Comparison of ENCODE assay signal across 22 cellular contexts in the genomic region with DNA sequence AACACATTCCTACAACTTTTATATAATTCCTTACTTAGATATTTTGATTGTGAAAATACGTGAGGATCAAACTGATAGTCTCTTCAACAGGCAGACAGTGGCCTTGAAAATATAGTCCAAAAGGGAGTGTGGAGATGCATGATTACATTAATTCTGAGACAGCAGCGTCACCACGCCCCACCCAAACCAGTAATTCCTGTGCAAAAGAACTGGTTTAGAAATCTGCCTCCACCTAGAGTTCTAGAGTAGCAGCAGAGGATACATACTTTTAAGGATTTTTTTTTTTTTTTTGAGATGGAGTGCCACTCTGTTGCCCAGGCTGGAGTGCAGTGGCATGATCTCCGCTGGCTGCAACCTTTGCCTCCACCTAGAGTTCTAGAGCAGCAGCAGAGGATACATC. TPM values are rescaled to one million over a fixed set of nuclear protein-coding genes. Genes with fewer than 3 reads are reported as not detected.
DNase-seq lines count a peak whose midpoint lies in the region; ATAC-seq, FAIRE-seq and TF ChIP-seq lines count a peak whose summit lies in the region.
"Had no signal": no experiment of that assay in that cellular context is flagged by ENCODE, and none has a peak within 500 bp of the region (broad histone marks: within the 10 kb centered on the region; RNA-seq: fewer than 3 reads in every experiment).

No MANE protein-coding gene starts in this region.

- TF ChIP-seq RAD21 in K562 (CRISPR knock-in tag; conservative IDR thresholded peaks at IDR 0.05 in 1 of 2, IDR thresholded peaks at IDR 0.05 in 1 of 2): no peak

- H3K27me3 Mint-ChIP-seq in MCF 10A (ENCODE audit: insufficient read depth, unreplicated experiment): no peaks in the 10 kb centered on the region

- no peak overlapping the region for H3K18ac ChIP-seq in mesenchymal stem cell (ENCODE audit: low read depth in 1 of 2, low read length in 2 of 2)

- DNase-seq in MCF 10A (ENCODE audit: unreplicated experiment) (peak; percentile 54), breast epithelium (ENCODE audit: low spot score in 2 of 2) (no peak), K562 (ENCODE audit: extremely low read depth in 1 of 4, low spot score in 3 of 4) (peak in 2 of 4 experiments; percentile 16 to 26), mesenchymal stem cell (no peak), ureter (ENCODE audit: low spot score) (peak; percentile 57), DMS153 treated with DMSO at 0.1 percent for 48 hours (lab: John Stamatoyannopoulos, UW; ENCODE audit: unreplicated experiment) (no peak), esophagus muscularis mucosa (ENCODE audit: extremely low spot score) (no peak), glomerular visceral epithelial cell (ENCODE audit: extremely low spot score) (no peak)
- DNase-seq: activated CD4-positive, CD25-positive, alpha-beta regulatory T cell; activated effector memory CD4-positive, alpha-beta T cell treated with anti-CD3 and anti-CD28 coated beads, Interleukin-2, amount 50 U/mL, for 16 hours; amygdala; CD8-positive, alpha-beta memory T cell; effector memory CD4-positive, alpha-beta T cell; EL; MV-4-11; NCI-H187 treated with DMSO at 0.1 percent for 48 hours; NCI-H345; retina; stimulated activated CD4-positive, alpha-beta T cell treated with anti-CD3 and anti-CD28 coated beads, Interleukin-15, amount 100 ng/mL, for 24 hours; stimulated activated naive CD8-positive, alpha-beta T cell treated with anti-CD3 and anti-CD28 coated beads, Interleukin-15, Interleukin-2, amounts not matched to agents 100 U/mL and 50 U/mL, for 24 hours had no signal

- H3K36me3 ChIP-seq in breast epithelium: no peaks in the 10 kb centered on the region
- H3K36me3 ChIP-seq in K562 (ENCODE audit: control insufficient read depth, insufficient read depth, low read length): peaks cover 8% of the 10 kb centered on the region; the same call in 1 of the 3 replicates
- H3K36me3 ChIP-seq in mesenchymal stem cell (ENCODE audit: control insufficient read depth in 1 of 2, insufficient read depth in 2 of 2, low read depth in 1 of 2, low read length in 2 of 2): peaks cover 4 to 18% of the 10 kb centered on the region in 2 experiments
- H3K36me3 ChIP-seq in esophagus muscularis mucosa: peaks cover 0 to 8% (median 5%) of the 10 kb centered on the region in 4 donors

- H3K4me1 ChIP-seq in breast epithelium: peaks cover 0 to 8% of the 10 kb centered on the region in 2 donors
- peaks cover 5% of the 10 kb centered on the region in 2 experiments; a peak in 4 of 5 replicates for H3K4me1 ChIP-seq in K562 (replicated peaks in 1 of 2; ENCODE audit: control insufficient read depth in 2 of 2, insufficient read depth in 2 of 2, low read length in 2 of 2)
- H3K4me1 ChIP-seq in mesenchymal stem cell (ENCODE audit: control insufficient read depth, insufficient read depth, low read depth, low read length): peaks cover 2% of the 10 kb centered on the region
- peaks cover 26 to 38% (median 33%) of the 10 kb centered on the region in 4 donors for H3K4me1 ChIP-seq in esophagus muscularis mucosa

- no peak overlapping the region for H2BK15ac ChIP-seq in mesenchymal stem cell (ENCODE audit: low read depth, poor library complexity, severe bottlenecking)

- in situ Hi-C loops in K562 (cut with MboI): no loop called here

- no peak overlapping the region for H2BK120ac ChIP-seq in mesenchymal stem cell (ENCODE audit: low read depth, low read length)

- H3K4me2 ChIP-seq in K562 (ENCODE audit: insufficient read depth, low read length) (no peak overlapping the region), mesenchymal stem cell (ENCODE audit: low read length, poor library complexity, severe bottlenecking) (no peak overlapping the region)

- H3K9me3 ChIP-seq in breast epithelium: no peaks in the 10 kb centered on the region
- no peaks in the 10 kb centered on the region for H3K9me3 ChIP-seq in K562 (replicated peaks; ENCODE audit: control insufficient read depth, insufficient read depth, low read depth, low read length)
- no peaks in the 10 kb centered on the region for H3K9me3 ChIP-seq in mesenchymal stem cell (ENCODE audit: control insufficient read depth, low read length)
- H3K9me3 ChIP-seq in esophagus muscularis mucosa: no peaks in the 10 kb centered on the region

- peaks cover 22% of the 10 kb centered on the region for H3K4me1 Mint-ChIP-seq in MCF 10A (ENCODE audit: insufficient read depth, unreplicated experiment)

- TF ChIP-seq CTCF in MCF 10A (IDR thresholded peaks at IDR 0.05; ENCODE audit: unreplicated experiment): no peak
- TF ChIP-seq CTCF in breast epithelium (IDR thresholded peaks at IDR 0.05): no peak
- no peak for TF ChIP-seq CTCF in K562 (IDR thresholded peaks at IDR 0.05 in 2 of 3, conservative IDR thresholded peaks at IDR 0.05 in 1 of 3; ENCODE audit: insufficient read depth in 2 of 3, low read depth in 1 of 3, low read length in 3 of 3)
- no peak for TF ChIP-seq CTCF in esophagus muscularis mucosa (IDR thresholded peaks at IDR 0.05)

- no peak overlapping the region for H3K23ac ChIP-seq in mesenchymal stem cell (ENCODE audit: low read length in 2 of 2)

- no peak overlapping the region for H2BK5ac ChIP-seq in mesenchymal stem cell (ENCODE audit: low read depth, low read length, poor library complexity, severe bottlenecking)

- CTCF ChIA-PET in MCF 10A (lab: Yijun Ruan, JAX) (interaction anchor here (2.4 kb wide), 1 partner anchor 51 kb away, joined by 10 read pairs; no protein-coding TSS in a partner anchor), K562 (lab: Yijun Ruan, JAX; ENCODE audit: low intra/inter-chr PET ratio) (no interaction called here)

- intact Hi-C loops in MCF 10A (cut with micrococcal nuclease) (loop anchor here (2.0 kb wide), 1 partner anchor 73 kb away; a partner anchor contains a TSS), breast epithelium (cut with DNase I; ENCODE audit: low total_unique reads) (no loop called here), K562 (cut with micrococcal nuclease) (loop anchor here (2.0 to 10.0 kb wide), 2 partner anchors 73 to 411 kb away; a partner anchor contains a TSS), esophagus muscularis mucosa (cut with DNase I) (loop anchor here (2.0 kb wide), 1 partner anchor 51 kb away; no protein-coding TSS in a partner anchor)

- ATAC-seq in K562: no peak
- ATAC-seq: stimulated activated naive CD8-positive, alpha-beta T cell treated with anti-CD3 and anti-CD28 coated beads, Interleukin-15, Interleukin-2, amounts not matched to agents 100 U/mL and 50 U/mL, for 24 hours had no signal

- no peak overlapping the region for H2AK5ac ChIP-seq in mesenchymal stem cell (ENCODE audit: low read length, severe bottlenecking)

- H4K91ac ChIP-seq in mesenchymal stem cell (ENCODE audit: low read length): no peak overlapping the region

- no peak for TF ChIP-seq POLR2A in breast epithelium (IDR thresholded peaks at IDR 0.05)
- TF ChIP-seq POLR2A in K562 (conservative IDR thresholded peaks at IDR 0.05): no peak
- no peak for TF ChIP-seq POLR2A in esophagus muscularis mucosa (IDR thresholded peaks at IDR 0.05; ENCODE audit: low read depth)

- no peak overlapping the region for H3K9ac ChIP-seq in K562 (ENCODE audit: insufficient read depth in 1 of 2, low read depth in 2 of 2, low read length in 2 of 2)
- peak overlapping the region; percentile 97 for H3K9ac ChIP-seq in mesenchymal stem cell (ENCODE audit: low read length)

- peaks cover 32% of the 10 kb centered on the region for H3K79me2 ChIP-seq in K562 (ENCODE audit: control insufficient read depth, insufficient read depth, low read length)

- no peaks in the 10 kb centered on the region for H3K9me1 ChIP-seq in K562 (ENCODE audit: control insufficient read depth, insufficient read depth, low read length)

- no peak overlapping the region for H4K8ac ChIP-seq in mesenchymal stem cell (ENCODE audit: low read length)

- H4K20me1 ChIP-seq in K562 (replicated peaks; ENCODE audit: control insufficient read depth, insufficient read depth, low read length): no peaks in the 10 kb centered on the region; the same call in 1 of the 2 replicates

- H3K79me1 ChIP-seq in mesenchymal stem cell (replicated peaks; ENCODE audit: low read length, poor library complexity, severe bottlenecking): no peaks in the 10 kb centered on the region

- H3K9me3 Mint-ChIP-seq in MCF 10A (ENCODE audit: unreplicated experiment): no peaks in the 10 kb centered on the region
- H3K9me3 Mint-ChIP-seq: CD8-positive, alpha-beta memory T cell; IgD-negative memory B cell had no signal

- TF ChIP-seq EP300 in K562 (IDR thresholded peaks at IDR 0.05; ENCODE audit: low read length): no peak
- TF ChIP-seq EP300 in esophagus muscularis mucosa (IDR thresholded peaks at IDR 0.05): no peak

- no peak overlapping the region for H2BK12ac ChIP-seq in mesenchymal stem cell (ENCODE audit: low read length in 2 of 2)

- BruUV-seq in MCF 10A (replicated peaks; lab: Mats Ljungman, UMichigan) (no TSS peak), K562 (replicated peaks; lab: Mats Ljungman, UMichigan) (no TSS peak)

- H3K27ac ChIP-seq in breast epithelium: no peak overlapping the region
- no peak overlapping the region for H3K27ac ChIP-seq in K562 (ENCODE audit: extremely low read depth, low read depth, low read length)
- H3K27ac ChIP-seq in mesenchymal stem cell (ENCODE audit: low read length, poor library complexity, severe bottlenecking): no peak overlapping the region
- no peak overlapping the region for H3K27ac ChIP-seq in esophagus muscularis mucosa (replicated peaks in 1 of 4)

- no peak overlapping the region for H3K4ac ChIP-seq in mesenchymal stem cell (ENCODE audit: low read depth in 1 of 2, low read length in 2 of 2)

- H3K36me3 Mint-ChIP-seq in MCF 10A (ENCODE audit: insufficient read depth, unreplicated experiment): peaks cover 36% of the 10 kb centered on the region

- FAIRE-seq in K562 (lab: Jason Lieb, UNC): no peak
- FAIRE-seq: GM19239 had no signal

- H3K4me3 ChIP-seq in breast epithelium (no peak overlapping the region), K562 (no peak overlapping the region), mesenchymal stem cell (ENCODE audit: insufficient read depth in 1 of 2, low read depth in 1 of 2, low read length in 2 of 2) (no peak overlapping the region), esophagus muscularis mucosa (no peak overlapping the region)

- POLR2A ChIA-PET in MCF 10A (lab: Yijun Ruan, JAX) (interaction anchor here (0.7 to 17.3 kb wide), 8 partner anchors 10 to 74 kb away, joined by 3 to 481 read pairs (median 6); no protein-coding TSS in a partner anchor), K562 (lab: Yijun Ruan, JAX) (no interaction called here)

- no peak overlapping the region for H3K14ac ChIP-seq in mesenchymal stem cell (ENCODE audit: low read length in 2 of 2)

- peak overlapping the region; percentile 100 for H3K4me3 Mint-ChIP-seq in MCF 10A (ENCODE audit: unreplicated experiment)

- 49% methylated on average over 4 of the region's 4 CpGs for WGBS in K562 (ENCODE audit: insufficient coverage, low coverage, missing lambda C conversion rate)
- WGBS in mesenchymal stem cell: 96% methylated on average over 4 of the region's 4 CpGs
- WGBS in esophagus muscularis mucosa: 92% methylated on average over 4 of the region's 4 CpGs

- H3K27me3 ChIP-seq in breast epithelium (no peaks in the 10 kb centered on the region), K562 (ENCODE audit: control insufficient read depth in 2 of 2, insufficient read depth in 2 of 2, low read length in 2 of 2) (no peaks in the 10 kb centered on the region), mesenchymal stem cell (ENCODE audit: control insufficient read depth in 1 of 2, insufficient read depth in 1 of 2, low read length in 2 of 2) (no peaks in the 10 kb centered on the region), esophagus muscularis mucosa (no peaks in the 10 kb centered on the region)

- H3K27ac Mint-ChIP-seq in MCF 10A (ENCODE audit: low read depth, unreplicated experiment): peak overlapping the region; percentile 99

- H2AFZ ChIP-seq in K562 (ENCODE audit: low read depth, low read length) (no peak overlapping the region), mesenchymal stem cell (ENCODE audit: low read depth, low read length) (no peak overlapping the region)

RNA-seq across cellular contexts. Expression of a gene that starts 1.6 kb away (rescaled TPM):
- 35.9 and 37.4 TPM in 2 replicates for total RNA-seq in MCF 10A (2022)
- 10 to 100 TPM; 59.5 to 95.4 (median 65.2) TPM for total RNA-seq in breast epithelium
- 41.3 and 144 TPM in 2 replicates for total RNA-seq in K562 (2011; cell fraction: chromatin; rRNA removed; ENCODE audit: low replicate concordance)
- 20.3 and 27.2 TPM in 2 replicates for total RNA-seq in K562 (2011; cell fraction: nucleolus; rRNA removed)
- total RNA-seq in K562 (2011; cell fraction: nucleoplasm; rRNA removed): 50.5 and 62.4 TPM in 2 replicates
- 14.2 and 15.3 TPM in 2 replicates for total RNA-seq in K562 (2014; rRNA removed)
- total RNA-seq in K562 (2014; rRNA removed; fragmentation: Illumina TruSeq; extraction: Trizol): 22.2 and 26.9 TPM in 2 replicates
- 24.2 and 26.2 TPM in 2 replicates for total RNA-seq in K562 (2015; rRNA removed; fragmentation: Illumina TruSeq; extraction: Trizol)
- 13.8 and 15.0 TPM in 2 replicates for total RNA-seq in K562 (2021)
- polyA plus RNA-seq in K562 (2011; rRNA removed): 20.0 TPM in 2 replicates
- polyA plus RNA-seq in K562 (2011; cell fraction: cytosol; rRNA removed): 2.2 and 8.3 TPM in 2 replicates
- 17.2 and 29.0 TPM in 2 replicates for polyA plus RNA-seq in K562 (2011; cell fraction: nucleus; rRNA removed)
- 10.7 and 12.9 TPM in 2 replicates for polyA plus RNA-seq in K562 (2012)
- 18.8 and 23.7 TPM in 2 replicates for polyA plus RNA-seq in K562 (2014; fragmentation: Illumina TruSeq; extraction: Trizol)
- 1 to 10 TPM; 5.9 to 9.3 TPM for polyA plus RNA-seq in K562 (2014; fragmentation: Nextera tagmentation; extraction: Ambion mirVana)
- 12.6 and 15.2 TPM in 2 replicates for polyA plus RNA-seq in K562 (2014; rRNA removed)
- polyA minus RNA-seq in K562 (2011; rRNA and poly(A)+ RNA removed): 81.7 and 94.8 TPM in 2 replicates
- 18.1 and 22.7 TPM in 2 replicates for polyA minus RNA-seq in K562 (2011; cell fraction: cytosol; rRNA and poly(A)+ RNA removed)
- 37.7 and 74.2 TPM in 2 replicates for polyA minus RNA-seq in K562 (2011; cell fraction: nucleus; rRNA and poly(A)+ RNA removed)
- 17.0 TPM for polyA plus RNA-seq in mesenchymal stem cell (2013, experiment 1 of 2)
- 15.7 TPM for polyA plus RNA-seq in mesenchymal stem cell (2013, experiment 2 of 2)
- 38.6 TPM for total RNA-seq in ureter
- total RNA-seq in esophagus muscularis mucosa: 10 to 100 TPM; 24.5 to 33.0 (median 30.9) TPM

Comparison
In these comparisons a context has a peak if more than half of its experiments do, and no peak if none do; other contexts are left out.
1. DNase-seq: peak in MCF 10A (single experiment) and ureter (single experiment); none in breast epithelium (0 of 2), mesenchymal stem cell (single experiment), DMS153 treated with DMSO at 0.1 percent for 48 hours (single experiment), esophagus muscularis mucosa (single experiment) and glomerular visceral epithelial cell (single experiment).